ENCODE assay signal across 26 cellular contexts in the genomic region with DNA sequence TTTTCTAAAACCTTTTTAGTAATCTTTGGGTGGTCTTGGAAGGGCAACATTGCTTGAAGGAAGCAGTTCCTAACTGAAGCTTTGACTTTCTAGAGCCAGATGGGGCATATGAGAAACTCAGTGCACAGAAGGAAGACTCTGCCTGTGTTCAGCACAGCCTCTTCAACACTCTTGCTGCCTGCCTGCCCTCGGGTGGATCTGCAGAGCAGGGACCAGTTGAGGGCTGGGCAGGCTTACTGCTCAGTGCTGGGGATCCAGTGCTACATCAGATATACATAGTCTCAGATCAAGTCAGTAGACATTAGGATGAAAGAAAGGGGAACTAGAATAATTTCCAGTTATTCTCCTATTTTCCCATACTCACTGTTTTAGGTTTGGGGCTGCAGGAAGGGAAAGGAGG. TPM values are rescaled to one million over a fixed set of nuclear protein-coding genes. Genes with fewer than 3 reads are reported as not detected.
DNase-seq lines count a peak whose midpoint lies in the region; ATAC-seq and TF ChIP-seq lines count a peak whose summit lies in the region.
"Had no signal": no experiment of that assay in that cellular context is flagged by ENCODE, and none has a peak within 500 bp of the region (broad histone marks: within the 10 kb centered on the region; RNA-seq: fewer than 3 reads in every experiment).

No MANE protein-coding gene starts in this region.

- no peaks in the 10 kb centered on the region for H3K9me3 ChIP-seq in HEK293 (ENCODE audit: control insufficient read depth, insufficient read depth, low read depth, low read length)
- H3K9me3 ChIP-seq: lower lobe of right lung, mucosa of descending colon, spleen, upper lobe of right lung had no signal

- H3K36me3 ChIP-seq in HEK293 (ENCODE audit: control insufficient read depth in 2 of 2, insufficient read depth in 1 of 2, low read length in 2 of 2): no peaks in the 10 kb centered on the region
- H3K36me3 ChIP-seq: lower lobe of right lung, right atrium auricular region, spleen, upper lobe of right lung had no signal

- POLR2A ChIA-PET in HEK293 (lab: Yijun Ruan, JAX): no interaction called here

- ATAC-seq in GM21367 (IDR thresholded peaks at IDR 0.05; ENCODE audit: unreplicated experiment): no peak
- no peak for ATAC-seq in GM19395 (IDR thresholded peaks at IDR 0.05; ENCODE audit: unreplicated experiment)
- ATAC-seq: activated CD4-positive, CD25-positive, alpha-beta regulatory T cell treated with anti-CD3 and anti-CD28 coated beads, Interleukin-2, amount 50 U/mL, for 24 hours; lower lobe of right lung; mucosa of descending colon; stimulated activated effector memory CD8-positive, alpha-beta T cell treated with anti-CD3 and anti-CD28 coated beads, Interleukin-12 subunit alpha, Interleukin-12 subunit beta, amount 100 ng/mL, for 72 hours; upper lobe of right lung had no signal

- DNase-seq in DMS153 (lab: John Stamatoyannopoulos, UW) (peak; percentile 20), DMS153 treated with DMSO at 0.1 percent for 48 hours (lab: John Stamatoyannopoulos, UW; ENCODE audit: unreplicated experiment) (no peak), NCI-H510A (lab: John Stamatoyannopoulos, UW) (peak; percentile 34), SK-N-DZ (ENCODE audit: low spot score) (peak; percentile 13), ecto neural progenitor cell (ENCODE audit: low spot score) (no peak)
- DNase-seq: activated CD4-positive, alpha-beta memory T cell treated with anti-CD3 and anti-CD28 coated beads, Interleukin-2, amount 10 ng/mL, durations not matched to agents 7 days and 5 days; activated effector memory CD4-positive, alpha-beta T cell treated with Interleukin-2 at 50 U/mL for 16 hours; activated naive CD8-positive, alpha-beta T cell treated with anti-CD3 and anti-CD28 coated beads for 36 hours; CD4-positive, alpha-beta memory T cell; central memory CD4-positive, alpha-beta T cell; KBM-7; lower lobe of right lung; MM.1S; mucosa of descending colon; NCI-H526; spleen; stimulated activated CD4-positive, alpha-beta T cell treated with anti-CD3 and anti-CD28 coated beads, Interleukin-2, amount 100 ng/mL, for 48 hours; upper lobe of right lung had no signal

- CTCF ChIA-PET in HEK293 (lab: Yijun Ruan, JAX): no interaction called here

- H3K4me1 ChIP-seq in HEK293 (ENCODE audit: control insufficient read depth, insufficient read depth, low read length): 0 out of 2 replicates have a peak, but pooled peaks cover 2% of the 10 kb centered on the region
- H3K4me1 ChIP-seq: lower lobe of right lung, parathyroid adenoma, right atrium auricular region, spleen, upper lobe of right lung had no signal

- no peak overlapping the region for H3K27ac ChIP-seq in HEK293 (ENCODE audit: extremely low read depth, low read depth, low read length)
- H3K27ac ChIP-seq: 22Rv1, lower lobe of right lung, parathyroid adenoma, right atrium auricular region, spleen, upper lobe of right lung had no signal

- no peak for TF ChIP-seq CTCF in HEK293 (tag by site-specific recombination; IDR thresholded peaks at IDR 0.05)

- no peak overlapping the region for H3K4me3 ChIP-seq in HEK293 (ENCODE audit: low read depth, low read length)
- H3K4me3 ChIP-seq: lower lobe of right lung, mucosa of descending colon, right atrium auricular region, spleen, upper lobe of right lung had no signal

TF ChIP-seq in HEK293, 187 proteins besides CTCF, POLR2A, EP300 and RAD21:
- TF ChIP-seq SP2 (tag by site-specific recombination; IDR thresholded peaks at IDR 0.05): no peak
- TF ChIP-seq, protein P1, sequence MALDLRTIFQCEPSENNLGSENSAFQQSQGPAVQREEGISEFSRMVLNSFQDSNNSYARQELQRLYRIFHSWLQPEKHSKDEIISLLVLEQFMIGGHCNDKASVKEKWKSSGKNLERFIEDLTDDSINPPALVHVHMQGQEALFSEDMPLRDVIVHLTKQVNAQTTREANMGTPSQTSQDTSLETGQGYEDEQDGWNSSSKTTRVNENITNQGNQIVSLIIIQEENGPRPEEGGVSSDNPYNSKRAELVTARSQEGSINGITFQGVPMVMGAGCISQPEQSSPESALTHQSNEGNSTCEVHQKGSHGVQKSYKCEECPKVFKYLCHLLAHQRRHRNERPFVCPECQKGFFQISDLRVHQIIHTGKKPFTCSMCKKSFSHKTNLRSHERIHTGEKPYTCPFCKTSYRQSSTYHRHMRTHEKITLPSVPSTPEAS (tag by site-specific recombination; IDR thresholded peaks at IDR 0.05): no peak
- TF ChIP-seq ZBTB17 (tag by site-specific recombination; IDR thresholded peaks at IDR 0.05): 0 out of 2 replicates have a peak, but pooled peaks have one; percentile 20

RNA-seq across cellular contexts. Expression of gene TMX1, which starts 29.5 kb away (rescaled TPM):
- polyA plus RNA-seq in SK-N-DZ (2014; cell fraction: cytosol; rRNA removed): 45.1 and 51.7 TPM in 2 replicates
- polyA plus RNA-seq in SK-N-DZ (2014; cell fraction: nucleus; rRNA removed): 17.5 and 30.8 TPM in 2 replicates

Comparison
In these comparisons a context has a peak if more than half of its experiments do, and no peak if none do; other contexts are left out.
1. DNase-seq: peak in DMS153 (single experiment), NCI-H510A (single experiment) and SK-N-DZ (single experiment); none in DMS153 treated with DMSO at 0.1 percent for 48 hours (single experiment) and ecto neural progenitor cell (single experiment).